ENCODE assay signal across 33 cellular contexts in the genomic region with DNA sequence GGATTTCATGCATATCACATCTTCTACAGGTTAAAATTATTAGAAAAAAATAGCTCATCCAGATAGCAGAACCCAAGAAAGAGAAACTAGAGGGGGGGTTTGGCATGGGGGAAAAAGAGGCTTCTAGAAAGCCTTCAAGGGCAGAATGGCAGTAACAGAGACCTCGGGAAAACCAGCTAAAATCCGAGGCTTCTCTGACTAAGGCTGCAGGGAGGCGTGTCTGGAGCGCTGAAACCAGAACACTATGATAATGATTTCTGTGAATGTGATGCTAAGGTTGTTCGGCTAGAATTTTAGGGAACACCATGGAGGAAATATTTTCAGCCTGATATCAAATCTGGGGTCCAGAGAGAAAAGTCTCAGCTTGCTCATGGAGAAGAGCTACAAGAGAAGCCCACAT.
DNase-seq lines count a peak whose midpoint lies in the region; ATAC-seq and TF ChIP-seq lines count a peak whose summit lies in the region.
"Had no signal": no experiment of that assay in that cellular context is flagged by ENCODE, and none has a peak within 500 bp of the region (broad histone marks: within the 10 kb centered on the region; RNA-seq: fewer than 3 reads in every experiment).

No MANE protein-coding gene starts in this region.

- H4K20me1 ChIP-seq in PC-9 (ENCODE audit: insufficient read depth) (no peaks in the 10 kb centered on the region), osteoblast (ENCODE audit: insufficient read depth, low read length) (peaks cover 8% of the 10 kb centered on the region)

- no peak for TF ChIP-seq POLR2A in esophagus squamous epithelium (IDR thresholded peaks at IDR 0.05)

- H3K9me2 ChIP-seq in PC-9 (ENCODE audit: insufficient read depth) = no peaks in the 10 kb centered on the region
- H3K9me2 ChIP-seq: SK-N-SH had no signal

- H3K4me2 ChIP-seq in PC-9 (no peak overlapping the region), osteoblast (ENCODE audit: insufficient read depth, low read length) (no peak overlapping the region)
- H3K4me2 ChIP-seq: SK-N-SH had no signal

- DNase-seq in AG04449 (ENCODE audit: low read depth, low spot score) = no peak
- DNase-seq in PC-9 = no peak
- no peak for DNase-seq in esophagus squamous epithelium (lab: John Stamatoyannopoulos, UW)
- no peak for DNase-seq in osteoblast (ENCODE audit: insufficient read length, low spot score, missing footprints)
- no peak for DNase-seq in NCI-H2107 treated with DMSO at 0.1 percent for 48 hours (lab: John Stamatoyannopoulos, UW; ENCODE audit: unreplicated experiment)
- no peak for DNase-seq in amygdala (lab: John Stamatoyannopoulos, UW)
- no peak for DNase-seq in NCI-H526 (lab: John Stamatoyannopoulos, UW)
- DNase-seq: 8988T; activated CD4-positive, alpha-beta memory T cell treated with anti-CD3 and anti-CD28 coated beads for 36 hours; activated CD4-positive, CD25-positive, alpha-beta regulatory T cell treated with anti-CD3 and anti-CD28 coated beads, Interleukin-2, amount 50 U/mL, for 72 hours; activated CD8-positive, alpha-beta memory T cell treated with anti-CD3 and anti-CD28 coated beads, Interleukin-2, amount 50 U/mL, for 4 hours; activated naive CD4-positive, alpha-beta T cell; activated naive CD8-positive, alpha-beta T cell treated with anti-CD3 and anti-CD28 coated beads, Interleukin-2, amount 50 U/mL, for 24 hours; CD4-positive, alpha-beta memory T cell; cerebellar nuclear complex; DMS 273 treated with DMSO at 0.1 percent for 48 hours; dorsolateral prefrontal cortex; H7; KG1; MG63; midbrain; NCI-H1105 treated with DMSO at 0.1 percent for 48 hours; NCI-H187 treated with DMSO at 0.1 percent for 48 hours; NCI-H2171 treated with DMSO at 0.1 percent for 48 hours; OCI-M1; SK-N-SH; stimulated activated CD4-positive, alpha-beta T cell treated with anti-CD3 and anti-CD28 coated beads, Interleukin-4, amount 100 ng/mL, for 24 hours; substantia nigra; T-helper 2 cell had no signal

- BruUV-seq in PC-9 (replicated peaks; lab: Mats Ljungman, UMichigan) = no TSS peak

- H3K9me3 ChIP-seq in PC-9 (ENCODE audit: insufficient read depth, low read depth) = peaks cover 8% of the 10 kb centered on the region
- H3K9me3 ChIP-seq in esophagus squamous epithelium = peaks cover 0 to 9% (median 0%) of the 10 kb centered on the region in 3 donors
- no peaks in the 10 kb centered on the region for H3K9me3 ChIP-seq in osteoblast (ENCODE audit: low read depth, low read length)
- H3K9me3 ChIP-seq: SK-N-SH had no signal

- H3K79me2 ChIP-seq in PC-9 (ENCODE audit: low read depth) (peaks cover 32% of the 10 kb centered on the region), osteoblast (ENCODE audit: insufficient read depth, low read length) (peaks cover 84% of the 10 kb centered on the region)

- CTCF ChIA-PET in AG04449 (lab: Yijun Ruan, JAX) (interaction anchor here (0.8 kb wide), 1 partner anchor 152 kb away, joined by 3 read pairs; no protein-coding TSS in a partner anchor), PC-9 (lab: Charles Lee) (no interaction called here)

- peak overlapping the region; percentile 83 for H3K27ac ChIP-seq in PC-9
- peak overlapping the region; percentile 19 to 86 (median 77) for H3K27ac ChIP-seq in esophagus squamous epithelium
- peak overlapping the region; percentile 7 for H3K27ac ChIP-seq in osteoblast (ENCODE audit: low read depth, low read length)
- H3K27ac ChIP-seq: dorsolateral prefrontal cortex, HL-60 had no signal

- H3K4me3 ChIP-seq in AG04449 (ENCODE audit: low read depth, low read length) (peak overlapping the region; percentile 24; the same call in 1 of the 2 replicates), PC-9 (no peak overlapping the region), esophagus squamous epithelium (no peak overlapping the region), osteoblast (ENCODE audit: insufficient read depth, low read length) (no peak overlapping the region)
- H3K4me3 ChIP-seq: dorsolateral prefrontal cortex, MG63 had no signal

- POLR2A ChIA-PET in AG04449 (lab: Yijun Ruan, JAX) (no interaction called here), PC-9 (lab: Charles Lee; ENCODE audit: unreplicated experiment) (interaction anchor here (0.7 kb wide), 1 partner anchor 36 kb away, joined by 3 read pairs; no protein-coding TSS in a partner anchor)

- intact Hi-C loops in PC-9 (cut with micrococcal nuclease; ENCODE audit: unreplicated experiment) (no loop called here), esophagus squamous epithelium (cut with DNase I) (loop anchor here (10.0 kb wide), 1 partner anchor 75 kb away; a partner anchor contains a TSS)

- no peak for ATAC-seq in HG02623 (IDR thresholded peaks at IDR 0.05; ENCODE audit: unreplicated experiment)
- ATAC-seq: activated naive CD8-positive, alpha-beta T cell treated with anti-CD3 and anti-CD28 coated beads, Interleukin-2, amount 50 U/mL, for 24 hours; natural killer cell treated with Interleukin-12 subunit alpha and Interleukin-12 subunit beta and Interleukin-15 and Interleukin-18, amount 100 ng/mL, for 72 hours; Right ventricle myocardium inferior had no signal

- no peaks in the 10 kb centered on the region for H3K27me3 ChIP-seq in PC-9 (ENCODE audit: insufficient read depth, low read depth)
- H3K27me3 ChIP-seq in esophagus squamous epithelium = no peaks in the 10 kb centered on the region
- no peaks in the 10 kb centered on the region for H3K27me3 ChIP-seq in osteoblast (ENCODE audit: insufficient read depth, low read length)
- H3K27me3 ChIP-seq: dorsolateral prefrontal cortex, MG63 had no signal

- WGBS in esophagus squamous epithelium, 2 donors = 37 to 57% methylated on average over 5 of the region's 5 CpGs

- H3K4me1 ChIP-seq in PC-9 (replicated peaks; ENCODE audit: insufficient read depth) = peaks cover 22% of the 10 kb centered on the region
- H3K4me1 ChIP-seq in esophagus squamous epithelium = peaks cover 6 to 44% (median 17%) of the 10 kb centered on the region in 3 donors
- peaks cover 24% of the 10 kb centered on the region for H3K4me1 ChIP-seq in osteoblast (ENCODE audit: insufficient read depth, low read length)

- H3F3A ChIP-seq in PC-9 (ENCODE audit: insufficient read depth, low read depth) = peaks cover 28% of the 10 kb centered on the region

- peaks cover 12% of the 10 kb centered on the region for H3K36me3 ChIP-seq in PC-9 (ENCODE audit: low read depth)
- peaks cover 0 to 28% (median 0%) of the 10 kb centered on the region in 3 donors for H3K36me3 ChIP-seq in esophagus squamous epithelium
- peaks cover 44% of the 10 kb centered on the region for H3K36me3 ChIP-seq in osteoblast (ENCODE audit: insufficient read depth, low read length)

- TF ChIP-seq CTCF in AG04449 (IDR thresholded peaks at IDR 0.05; ENCODE audit: insufficient read depth, low read length, missing control alignments) = no peak
- TF ChIP-seq CTCF in PC-9 (conservative IDR thresholded peaks at IDR 0.05) = no peak
- TF ChIP-seq CTCF in esophagus squamous epithelium (IDR thresholded peaks at IDR 0.05) = no peak
- no peak for TF ChIP-seq CTCF in osteoblast (IDR thresholded peaks at IDR 0.05; ENCODE audit: extremely low read depth, low read depth, low read length)

- H2AFZ ChIP-seq in PC-9 = no peak overlapping the region
- H2AFZ ChIP-seq in osteoblast (ENCODE audit: low read length) = no peak overlapping the region

Comparison
In these comparisons a context has a peak if more than half of its experiments do, and no peak if none do; other contexts are left out.
1. H3K27ac ChIP-seq: peak in every context shown above with its lines; median percentile 83 in PC-9; 77 in esophagus squamous epithelium; 7 in osteoblast.